In the genomic region with DNA sequence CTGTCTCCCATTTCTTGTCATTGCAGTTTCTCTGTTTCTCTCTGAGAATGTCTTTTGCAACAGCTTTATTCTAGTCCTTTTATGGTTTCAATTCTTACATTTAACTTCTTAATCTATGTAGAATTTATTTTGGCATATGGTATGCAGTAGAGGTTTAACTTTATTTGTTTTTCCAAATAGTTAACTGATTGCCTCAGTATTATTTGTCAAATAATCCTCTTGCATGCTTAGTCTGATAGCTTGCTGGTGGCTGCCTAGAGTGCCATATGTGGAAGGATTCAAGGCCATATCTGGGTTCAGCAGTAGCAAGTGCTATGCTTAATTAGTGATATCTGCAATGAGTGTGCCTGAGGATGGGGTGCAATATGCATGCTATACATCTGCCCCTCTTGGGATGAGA, we compare ENCODE assay signal across 2 cellular contexts.
TF ChIP-seq lines count a peak whose summit lies in the region.

No MANE protein-coding gene starts in this region.

TF ChIP-seq in A549, 52 proteins besides CTCF, POLR2A, EP300 and RAD21:
- no peak for TF ChIP-seq MAZ (IDR thresholded peaks at IDR 0.05; ENCODE audit: borderline replicate concordance, low read depth, low read length)
- TF ChIP-seq NPAS2 (CRISPR knock-in tag; IDR thresholded peaks at IDR 0.05; ENCODE audit: borderline replicate concordance): no peak
- no peak for TF ChIP-seq RNF2 (IDR thresholded peaks at IDR 0.05; ENCODE audit: borderline replicate concordance, low read depth)
- no peak for TF ChIP-seq EHMT2 (IDR thresholded peaks at IDR 0.05; ENCODE audit: low read depth)
- TF ChIP-seq CHD4 (IDR thresholded peaks at IDR 0.05; ENCODE audit: borderline replicate concordance): no peak
- TF ChIP-seq RARB (CRISPR knock-in tag; IDR thresholded peaks at IDR 0.05): no peak
- no peak for TF ChIP-seq POLR2AphosphoS2 (conservative IDR thresholded peaks at IDR 0.05; ENCODE audit: low read length)
- TF ChIP-seq MAFK (IDR thresholded peaks at IDR 0.05; ENCODE audit: partially characterized antibody): no peak
- TF ChIP-seq PHF8 (IDR thresholded peaks at IDR 0.05; ENCODE audit: borderline replicate concordance, low read depth): no peak
- no peak for TF ChIP-seq ZC3H11A (IDR thresholded peaks at IDR 0.05)
- no peak for TF ChIP-seq HOXA7 (CRISPR knock-in tag; IDR thresholded peaks at IDR 0.05)
- no peak for TF ChIP-seq HOXB13 (CRISPR knock-in tag; IDR thresholded peaks at IDR 0.05; ENCODE audit: low read depth)
- no peak for TF ChIP-seq JUNB (IDR thresholded peaks at IDR 0.05)
- TF ChIP-seq FOSL2 (IDR thresholded peaks at IDR 0.05): no peak
- TF ChIP-seq FOSL2 (CRISPR knock-in tag; IDR thresholded peaks at IDR 0.05): no peak
- no peak for TF ChIP-seq REST (IDR thresholded peaks at IDR 0.05)
- TF ChIP-seq PBX3 (IDR thresholded peaks at IDR 0.05): no peak
- no peak for TF ChIP-seq GATA3 (IDR thresholded peaks at IDR 0.05; ENCODE audit: borderline replicate concordance)
- TF ChIP-seq NR3C1 (IDR thresholded peaks at IDR 0.05): no peak
- no peak for TF ChIP-seq FOXS1 (CRISPR knock-in tag; IDR thresholded peaks at IDR 0.05)

TF ChIP-seq in IMR-90, 13 proteins besides CTCF, POLR2A, EP300 and RAD21:
- TF ChIP-seq RCOR1 (IDR thresholded peaks at IDR 0.05; ENCODE audit: insufficient replicate concordance, low read length) (no peak), MXI1 (IDR thresholded peaks at IDR 0.05; ENCODE audit: borderline replicate concordance, low read depth, low read length) (no peak), FOS (IDR thresholded peaks at IDR 0.05; ENCODE audit: low read depth, low read length) (no peak), SMC3 (IDR thresholded peaks at IDR 0.05; ENCODE audit: low read depth, low read length) (no peak), MAZ (IDR thresholded peaks at IDR 0.05; ENCODE audit: borderline replicate concordance, low read depth, low read length) (no peak), MAFK (IDR thresholded peaks at IDR 0.05; ENCODE audit: low read depth, low read length) (no peak), NFE2L2 (IDR thresholded peaks at IDR 0.05; ENCODE audit: low read depth, low read length) (no peak), USF2 (IDR thresholded peaks at IDR 0.05; ENCODE audit: low read depth, low read length) (no peak), RFX5 (IDR thresholded peaks at IDR 0.05; ENCODE audit: low read depth, low read length) (no peak), ELK1 (IDR thresholded peaks at IDR 0.05; ENCODE audit: borderline replicate concordance, low read depth, low read length) (no peak), BHLHE40 (IDR thresholded peaks at IDR 0.05; ENCODE audit: low read depth, low read length) (no peak), CEBPB (IDR thresholded peaks at IDR 0.05; ENCODE audit: low read depth, low read length) (no peak; the same call in 1 of the 2 replicates), CHD1 (IDR thresholded peaks at IDR 0.05; ENCODE audit: low read depth, low read length) (no peak)
